Comparison of ENCODE assay signal across 1 cellular context in the genomic region with DNA sequence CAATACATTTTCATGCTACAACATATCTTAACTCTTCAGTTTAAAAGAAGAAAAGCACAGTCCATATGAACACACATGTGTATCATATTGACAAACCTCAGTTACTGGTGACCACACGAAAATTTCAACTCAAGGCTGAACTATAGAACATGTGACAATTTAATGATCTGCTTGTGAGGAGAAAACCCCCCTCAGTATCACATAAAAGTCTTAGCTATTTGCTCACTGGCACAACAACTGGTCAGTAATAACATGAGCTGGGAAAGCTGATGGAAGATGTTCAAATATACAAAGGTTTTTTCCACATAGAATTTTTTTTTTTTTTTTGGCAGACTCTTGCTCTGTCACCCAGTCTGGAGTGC.
A peak's percentile ranks its signal among the peaks of the same experiment; 100 is the strongest.
TF ChIP-seq lines count a peak whose summit lies in the region.

No MANE protein-coding gene starts in this region.

TF ChIP-seq in GM12878, 131 proteins besides CTCF, POLR2A, EP300 and RAD21 (continued from another document and continues in another):
- TF ChIP-seq, protein P1, sequence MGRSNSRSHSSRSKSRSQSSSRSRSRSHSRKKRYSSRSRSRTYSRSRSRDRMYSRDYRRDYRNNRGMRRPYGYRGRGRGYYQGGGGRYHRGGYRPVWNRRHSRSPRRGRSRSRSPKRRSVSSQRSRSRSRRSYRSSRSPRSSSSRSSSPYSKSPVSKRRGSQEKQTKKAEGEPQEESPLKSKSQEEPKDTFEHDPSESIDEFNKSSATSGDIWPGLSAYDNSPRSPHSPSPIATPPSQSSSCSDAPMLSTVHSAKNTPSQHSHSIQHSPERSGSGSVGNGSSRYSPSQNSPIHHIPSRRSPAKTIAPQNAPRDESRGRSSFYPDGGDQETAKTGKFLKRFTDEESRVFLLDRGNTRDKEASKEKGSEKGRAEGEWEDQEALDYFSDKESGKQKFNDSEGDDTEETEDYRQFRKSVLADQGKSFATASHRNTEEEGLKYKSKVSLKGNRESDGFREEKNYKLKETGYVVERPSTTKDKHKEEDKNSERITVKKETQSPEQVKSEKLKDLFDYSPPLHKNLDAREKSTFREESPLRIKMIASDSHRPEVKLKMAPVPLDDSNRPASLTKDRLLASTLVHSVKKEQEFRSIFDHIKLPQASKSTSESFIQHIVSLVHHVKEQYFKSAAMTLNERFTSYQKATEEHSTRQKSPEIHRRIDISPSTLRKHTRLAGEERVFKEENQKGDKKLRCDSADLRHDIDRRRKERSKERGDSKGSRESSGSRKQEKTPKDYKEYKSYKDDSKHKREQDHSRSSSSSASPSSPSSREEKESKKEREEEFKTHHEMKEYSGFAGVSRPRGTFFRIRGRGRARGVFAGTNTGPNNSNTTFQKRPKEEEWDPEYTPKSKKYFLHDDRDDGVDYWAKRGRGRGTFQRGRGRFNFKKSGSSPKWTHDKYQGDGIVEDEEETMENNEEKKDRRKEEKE (IDR thresholded peaks at IDR 0.05): no peak
- TF ChIP-seq, protein P2, sequence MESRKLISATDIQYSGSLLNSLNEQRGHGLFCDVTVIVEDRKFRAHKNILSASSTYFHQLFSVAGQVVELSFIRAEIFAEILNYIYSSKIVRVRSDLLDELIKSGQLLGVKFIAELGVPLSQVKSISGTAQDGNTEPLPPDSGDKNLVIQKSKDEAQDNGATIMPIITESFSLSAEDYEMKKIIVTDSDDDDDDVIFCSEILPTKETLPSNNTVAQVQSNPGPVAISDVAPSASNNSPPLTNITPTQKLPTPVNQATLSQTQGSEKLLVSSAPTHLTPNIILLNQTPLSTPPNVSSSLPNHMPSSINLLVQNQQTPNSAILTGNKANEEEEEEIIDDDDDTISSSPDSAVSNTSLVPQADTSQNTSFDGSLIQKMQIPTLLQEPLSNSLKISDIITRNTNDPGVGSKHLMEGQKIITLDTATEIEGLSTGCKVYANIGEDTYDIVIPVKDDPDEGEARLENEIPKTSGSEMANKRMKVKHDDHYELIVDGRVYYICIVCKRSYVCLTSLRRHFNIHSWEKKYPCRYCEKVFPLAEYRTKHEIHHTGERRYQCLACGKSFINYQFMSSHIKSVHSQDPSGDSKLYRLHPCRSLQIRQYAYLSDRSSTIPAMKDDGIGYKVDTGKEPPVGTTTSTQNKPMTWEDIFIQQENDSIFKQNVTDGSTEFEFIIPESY (IDR thresholded peaks at IDR 0.05): no peak
- TF ChIP-seq NFXL1 (IDR thresholded peaks at IDR 0.05; ENCODE audit: borderline replicate concordance) (no peak), STAT1 (conservative IDR thresholded peaks at IDR 0.05) (no peak), SUZ12 (IDR thresholded peaks at IDR 0.05; ENCODE audit: unreplicated experiment) (no peak), ATF7 (IDR thresholded peaks at IDR 0.05; ENCODE audit: low read depth) (0 out of 2 replicates have a peak, but pooled peaks have one; percentile 33), EED (IDR thresholded peaks at IDR 0.05; ENCODE audit: low read depth) (no peak), EGR1 (IDR thresholded peaks at IDR 0.05; ENCODE audit: borderline replicate concordance in 1 of 2, low read depth in 2 of 2, low read length in 2 of 2) (no peak), POLR2AphosphoS2 (IDR thresholded peaks at IDR 0.05; ENCODE audit: low read depth, low read length) (no peak), MEF2B (IDR thresholded peaks at IDR 0.05; ENCODE audit: partially characterized antibody, poor library complexity, severe bottlenecking) (peak; percentile 54), YY1 (IDR thresholded peaks at IDR 0.05; ENCODE audit: low read depth, low read length) (no peak), HDAC2 (IDR thresholded peaks at IDR 0.05) (no peak), KAT2A (conservative IDR thresholded peaks at IDR 0.05; ENCODE audit: control insufficient read depth, low read depth, low read length) (no peak), CHD1 (IDR thresholded peaks at IDR 0.05; ENCODE audit: low read depth, low read length) (no peak), NFIC (IDR thresholded peaks at IDR 0.05; ENCODE audit: low read depth, low read length) (peak; percentile 3; the same call in 1 of the 2 replicates), RB1 (IDR thresholded peaks at IDR 0.05; ENCODE audit: borderline replicate concordance) (no peak), HCFC1 (IDR thresholded peaks at IDR 0.05; ENCODE audit: low read length) (no peak), ETV6 (conservative IDR thresholded peaks at IDR 0.05 in 1 of 2, IDR thresholded peaks at IDR 0.05 in 1 of 2; ENCODE audit: borderline replicate concordance in 1 of 2, low read depth in 1 of 2) (0 out of 4 replicates have a peak, but pooled peaks of 1 of the 2 experiments have one; percentile 3), MXI1 (IDR thresholded peaks at IDR 0.05; ENCODE audit: low read depth, low read length) (no peak), ZBED1 (IDR thresholded peaks at IDR 0.05; ENCODE audit: borderline replicate concordance) (no peak), GATAD2B (conservative IDR thresholded peaks at IDR 0.05; ENCODE audit: low read depth) (0 out of 2 replicates have a peak, but pooled peaks have one; percentile 34), NFYA (IDR thresholded peaks at IDR 0.05; ENCODE audit: borderline replicate concordance, low read depth, low read length) (no peak), SREBF2 (IDR thresholded peaks at IDR 0.05; ENCODE audit: low read length) (no peak), SIN3A (IDR thresholded peaks at IDR 0.05; ENCODE audit: low read depth, low read length) (no peak), NR2F1 (conservative IDR thresholded peaks at IDR 0.05) (no peak), ASH2L (IDR thresholded peaks at IDR 0.05; ENCODE audit: borderline replicate concordance, low read depth) (no peak), EZH2 (IDR thresholded peaks at IDR 0.05; ENCODE audit: borderline replicate concordance, control insufficient read depth, low read depth, low read length) (no peak), TAF1 (IDR thresholded peaks at IDR 0.05; ENCODE audit: borderline replicate concordance, low read depth, low read length) (no peak), IKZF1 (conservative IDR thresholded peaks at IDR 0.05) (no peak), PAX8 (IDR thresholded peaks at IDR 0.05) (no peak), HDGF (IDR thresholded peaks at IDR 0.05) (no peak), BRCA1 (IDR thresholded peaks at IDR 0.05; ENCODE audit: low read depth, low read length) (no peak), IRF4 (IDR thresholded peaks at IDR 0.05; ENCODE audit: low read depth, low read length) (no peak), TCF7 (IDR thresholded peaks at IDR 0.05; ENCODE audit: borderline replicate concordance) (no peak), RBBP5 (conservative IDR thresholded peaks at IDR 0.05) (no peak), TCF12 (IDR thresholded peaks at IDR 0.05; ENCODE audit: low read depth, low read length) (no peak), ZNF24 (IDR thresholded peaks at IDR 0.05) (no peak), WRNIP1 (IDR thresholded peaks at IDR 0.05; ENCODE audit: borderline replicate concordance, low read depth, low read length) (no peak), GABPA (IDR thresholded peaks at IDR 0.05; ENCODE audit: low read depth) (no peak), BHLHE40 (IDR thresholded peaks at IDR 0.05; ENCODE audit: borderline replicate concordance in 1 of 2, low read depth in 2 of 2, low read length in 1 of 2) (0 out of 4 replicates have a peak, but pooled peaks of 1 of the 2 experiments have one; percentile 6), SREBF1 (IDR thresholded peaks at IDR 0.05; ENCODE audit: low read length) (no peak), LARP7 (IDR thresholded peaks at IDR 0.05) (no peak)
- TF ChIP-seq, protein P3, sequence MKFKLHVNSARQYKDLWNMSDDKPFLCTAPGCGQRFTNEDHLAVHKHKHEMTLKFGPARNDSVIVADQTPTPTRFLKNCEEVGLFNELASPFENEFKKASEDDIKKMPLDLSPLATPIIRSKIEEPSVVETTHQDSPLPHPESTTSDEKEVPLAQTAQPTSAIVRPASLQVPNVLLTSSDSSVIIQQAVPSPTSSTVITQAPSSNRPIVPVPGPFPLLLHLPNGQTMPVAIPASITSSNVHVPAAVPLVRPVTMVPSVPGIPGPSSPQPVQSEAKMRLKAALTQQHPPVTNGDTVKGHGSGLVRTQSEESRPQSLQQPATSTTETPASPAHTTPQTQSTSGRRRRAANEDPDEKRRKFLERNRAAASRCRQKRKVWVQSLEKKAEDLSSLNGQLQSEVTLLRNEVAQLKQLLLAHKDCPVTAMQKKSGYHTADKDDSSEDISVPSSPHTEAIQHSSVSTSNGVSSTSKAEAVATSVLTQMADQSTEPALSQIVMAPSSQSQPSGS (IDR thresholded peaks at IDR 0.05; ENCODE audit: low read length): 0 out of 2 replicates have a peak, but pooled peaks have one; percentile 24
- TF ChIP-seq, protein P4, sequence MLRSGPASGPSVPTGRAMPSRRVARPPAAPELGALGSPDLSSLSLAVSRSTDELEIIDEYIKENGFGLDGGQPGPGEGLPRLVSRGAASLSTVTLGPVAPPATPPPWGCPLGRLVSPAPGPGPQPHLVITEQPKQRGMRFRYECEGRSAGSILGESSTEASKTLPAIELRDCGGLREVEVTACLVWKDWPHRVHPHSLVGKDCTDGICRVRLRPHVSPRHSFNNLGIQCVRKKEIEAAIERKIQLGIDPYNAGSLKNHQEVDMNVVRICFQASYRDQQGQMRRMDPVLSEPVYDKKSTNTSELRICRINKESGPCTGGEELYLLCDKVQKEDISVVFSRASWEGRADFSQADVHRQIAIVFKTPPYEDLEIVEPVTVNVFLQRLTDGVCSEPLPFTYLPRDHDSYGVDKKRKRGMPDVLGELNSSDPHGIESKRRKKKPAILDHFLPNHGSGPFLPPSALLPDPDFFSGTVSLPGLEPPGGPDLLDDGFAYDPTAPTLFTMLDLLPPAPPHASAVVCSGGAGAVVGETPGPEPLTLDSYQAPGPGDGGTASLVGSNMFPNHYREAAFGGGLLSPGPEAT (IDR thresholded peaks at IDR 0.05; ENCODE audit: low read depth): peak; percentile 67; the same call in 1 of the 2 replicates
- TF ChIP-seq, protein P5, sequence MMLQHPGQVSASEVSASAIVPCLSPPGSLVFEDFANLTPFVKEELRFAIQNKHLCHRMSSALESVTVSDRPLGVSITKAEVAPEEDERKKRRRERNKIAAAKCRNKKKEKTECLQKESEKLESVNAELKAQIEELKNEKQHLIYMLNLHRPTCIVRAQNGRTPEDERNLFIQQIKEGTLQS (IDR thresholded peaks at IDR 0.05; ENCODE audit: borderline replicate concordance, extremely low read depth, low read depth, low read length): no peak
- TF ChIP-seq, protein P6, sequence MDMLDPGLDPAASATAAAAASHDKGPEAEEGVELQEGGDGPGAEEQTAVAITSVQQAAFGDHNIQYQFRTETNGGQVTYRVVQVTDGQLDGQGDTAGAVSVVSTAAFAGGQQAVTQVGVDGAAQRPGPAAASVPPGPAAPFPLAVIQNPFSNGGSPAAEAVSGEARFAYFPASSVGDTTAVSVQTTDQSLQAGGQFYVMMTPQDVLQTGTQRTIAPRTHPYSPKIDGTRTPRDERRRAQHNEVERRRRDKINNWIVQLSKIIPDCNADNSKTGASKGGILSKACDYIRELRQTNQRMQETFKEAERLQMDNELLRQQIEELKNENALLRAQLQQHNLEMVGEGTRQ (IDR thresholded peaks at IDR 0.05; ENCODE audit: borderline replicate concordance, low read depth, low read length): no peak; the same call in 1 of the 2 replicates
- TF ChIP-seq, protein P7, sequence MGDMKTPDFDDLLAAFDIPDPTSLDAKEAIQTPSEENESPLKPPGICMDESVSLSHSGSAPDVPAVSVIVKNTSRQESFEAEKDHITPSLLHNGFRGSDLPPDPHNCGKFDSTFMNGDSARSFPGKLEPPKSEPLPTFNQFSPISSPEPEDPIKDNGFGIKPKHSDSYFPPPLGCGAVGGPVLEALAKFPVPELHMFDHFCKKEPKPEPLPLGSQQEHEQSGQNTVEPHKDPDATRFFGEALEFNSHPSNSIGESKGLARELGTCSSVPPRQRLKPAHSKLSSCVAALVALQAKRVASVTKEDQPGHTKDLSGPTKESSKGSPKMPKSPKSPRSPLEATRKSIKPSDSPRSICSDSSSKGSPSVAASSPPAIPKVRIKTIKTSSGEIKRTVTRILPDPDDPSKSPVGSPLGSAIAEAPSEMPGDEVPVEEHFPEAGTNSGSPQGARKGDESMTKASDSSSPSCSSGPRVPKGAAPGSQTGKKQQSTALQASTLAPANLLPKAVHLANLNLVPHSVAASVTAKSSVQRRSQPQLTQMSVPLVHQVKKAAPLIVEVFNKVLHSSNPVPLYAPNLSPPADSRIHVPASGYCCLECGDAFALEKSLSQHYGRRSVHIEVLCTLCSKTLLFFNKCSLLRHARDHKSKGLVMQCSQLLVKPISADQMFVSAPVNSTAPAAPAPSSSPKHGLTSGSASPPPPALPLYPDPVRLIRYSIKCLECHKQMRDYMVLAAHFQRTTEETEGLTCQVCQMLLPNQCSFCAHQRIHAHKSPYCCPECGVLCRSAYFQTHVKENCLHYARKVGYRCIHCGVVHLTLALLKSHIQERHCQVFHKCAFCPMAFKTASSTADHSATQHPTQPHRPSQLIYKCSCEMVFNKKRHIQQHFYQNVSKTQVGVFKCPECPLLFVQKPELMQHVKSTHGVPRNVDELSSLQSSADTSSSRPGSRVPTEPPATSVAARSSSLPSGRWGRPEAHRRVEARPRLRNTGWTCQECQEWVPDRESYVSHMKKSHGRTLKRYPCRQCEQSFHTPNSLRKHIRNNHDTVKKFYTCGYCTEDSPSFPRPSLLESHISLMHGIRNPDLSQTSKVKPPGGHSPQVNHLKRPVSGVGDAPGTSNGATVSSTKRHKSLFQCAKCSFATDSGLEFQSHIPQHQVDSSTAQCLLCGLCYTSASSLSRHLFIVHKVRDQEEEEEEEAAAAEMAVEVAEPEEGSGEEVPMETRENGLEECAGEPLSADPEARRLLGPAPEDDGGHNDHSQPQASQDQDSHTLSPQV (IDR thresholded peaks at IDR 0.05): no peak
- TF ChIP-seq, protein P8, sequence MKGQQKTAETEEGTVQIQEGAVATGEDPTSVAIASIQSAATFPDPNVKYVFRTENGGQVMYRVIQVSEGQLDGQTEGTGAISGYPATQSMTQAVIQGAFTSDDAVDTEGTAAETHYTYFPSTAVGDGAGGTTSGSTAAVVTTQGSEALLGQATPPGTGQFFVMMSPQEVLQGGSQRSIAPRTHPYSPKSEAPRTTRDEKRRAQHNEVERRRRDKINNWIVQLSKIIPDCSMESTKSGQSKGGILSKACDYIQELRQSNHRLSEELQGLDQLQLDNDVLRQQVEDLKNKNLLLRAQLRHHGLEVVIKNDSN (IDR thresholded peaks at IDR 0.05; ENCODE audit: borderline replicate concordance, extremely low read length, insufficient read depth, low read depth, low read length): no peak
- TF ChIP-seq, protein P9, sequence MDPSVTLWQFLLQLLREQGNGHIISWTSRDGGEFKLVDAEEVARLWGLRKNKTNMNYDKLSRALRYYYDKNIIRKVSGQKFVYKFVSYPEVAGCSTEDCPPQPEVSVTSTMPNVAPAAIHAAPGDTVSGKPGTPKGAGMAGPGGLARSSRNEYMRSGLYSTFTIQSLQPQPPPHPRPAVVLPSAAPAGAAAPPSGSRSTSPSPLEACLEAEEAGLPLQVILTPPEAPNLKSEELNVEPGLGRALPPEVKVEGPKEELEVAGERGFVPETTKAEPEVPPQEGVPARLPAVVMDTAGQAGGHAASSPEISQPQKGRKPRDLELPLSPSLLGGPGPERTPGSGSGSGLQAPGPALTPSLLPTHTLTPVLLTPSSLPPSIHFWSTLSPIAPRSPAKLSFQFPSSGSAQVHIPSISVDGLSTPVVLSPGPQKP (IDR thresholded peaks at IDR 0.05; ENCODE audit: low read depth, low read length): no peak
- TF ChIP-seq, protein P10, sequence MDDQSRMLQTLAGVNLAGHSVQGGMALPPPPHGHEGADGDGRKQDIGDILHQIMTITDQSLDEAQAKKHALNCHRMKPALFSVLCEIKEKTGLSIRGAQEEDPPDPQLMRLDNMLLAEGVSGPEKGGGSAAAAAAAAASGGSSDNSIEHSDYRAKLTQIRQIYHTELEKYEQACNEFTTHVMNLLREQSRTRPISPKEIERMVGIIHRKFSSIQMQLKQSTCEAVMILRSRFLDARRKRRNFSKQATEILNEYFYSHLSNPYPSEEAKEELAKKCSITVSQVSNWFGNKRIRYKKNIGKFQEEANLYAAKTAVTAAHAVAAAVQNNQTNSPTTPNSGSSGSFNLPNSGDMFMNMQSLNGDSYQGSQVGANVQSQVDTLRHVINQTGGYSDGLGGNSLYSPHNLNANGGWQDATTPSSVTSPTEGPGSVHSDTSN (IDR thresholded peaks at IDR 0.05; ENCODE audit: insufficient replicate concordance, low read depth, low read length): no peak
